12 cellular contexts compared by ENCODE assay signal in the genomic region with DNA sequence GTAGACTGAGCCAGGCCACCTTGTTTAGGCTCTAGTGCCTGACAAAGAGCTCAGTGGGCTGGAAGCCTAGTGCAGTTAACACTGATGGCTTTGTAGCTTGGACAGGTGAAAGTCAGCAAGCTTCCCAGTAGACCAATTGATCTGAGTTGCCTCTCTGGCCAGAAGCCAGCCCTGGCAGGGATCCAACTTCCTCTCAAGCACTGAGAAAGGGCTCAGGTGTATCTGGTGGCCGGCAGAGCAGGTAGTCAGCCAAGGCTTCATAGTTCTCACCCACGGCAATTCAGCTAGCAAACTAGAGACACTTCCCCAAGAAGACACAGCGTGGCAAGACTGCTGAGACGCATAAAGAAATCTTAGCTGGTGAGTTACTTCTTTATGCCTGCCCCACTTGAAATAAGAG. TPM values are rescaled to one million over a fixed set of nuclear protein-coding genes. Genes with fewer than 3 reads are reported as not detected.
DNase-seq lines count a peak whose midpoint lies in the region; ATAC-seq, FAIRE-seq and TF ChIP-seq lines count a peak whose summit lies in the region.
"Had no signal": no experiment of that assay in that cellular context is flagged by ENCODE, and none has a peak within 500 bp of the region (broad histone marks: within the 10 kb centered on the region; RNA-seq: fewer than 3 reads in every experiment).

No MANE protein-coding gene starts in this region.

- H3K27me3 ChIP-seq in MM.1S (replicated peaks; ENCODE audit: insufficient read depth, low read length) (no peaks in the 10 kb centered on the region), pancreas (no peaks in the 10 kb centered on the region)

- peaks cover 56% of the 10 kb centered on the region for H3K4me1 Mint-ChIP-seq in nephron progenitor cell

- H2AFZ ChIP-seq in MM.1S (ENCODE audit: low read length), result no peak overlapping the region

- no peaks in the 10 kb centered on the region for H4K20me1 ChIP-seq in MM.1S (ENCODE audit: insufficient read depth, low read length)

- no peak overlapping the region for H3K4me3 Mint-ChIP-seq in nephron progenitor cell
- H3K4me3 Mint-ChIP-seq: stimulated activated naive B cell treated with anti-CD40 and anti-IgM and Interleukin-4, amounts not matched to agents 10 μg/mL and 1 μg/mL and 100 μg/mL, for 72 hours had no signal

- peaks cover 9% of the 10 kb centered on the region for H3K27me3 Mint-ChIP-seq in nephron progenitor cell (ENCODE audit: low read depth, poor library complexity)

- no peaks in the 10 kb centered on the region for H3F3A ChIP-seq in MM.1S (ENCODE audit: insufficient read depth, low read length)

- no peaks in the 10 kb centered on the region for H3K79me2 ChIP-seq in MM.1S (ENCODE audit: low read length)

- H3K36me3 ChIP-seq in MM.1S (replicated peaks; ENCODE audit: insufficient read depth, low read length) (no peaks in the 10 kb centered on the region), pancreas (no peaks in the 10 kb centered on the region)

- ATAC-seq in pancreas, result peak; percentile 89 to 96 (median 92)
- ATAC-seq: stimulated activated naive B cell treated with anti-CD40 and anti-IgM and Interleukin-4, amounts not matched to agents 10 μg/mL and 1 μg/mL and 100 μg/mL, for 72 hours had no signal

- no peak overlapping the region for H3K27ac Mint-ChIP-seq in nephron progenitor cell
- H3K27ac Mint-ChIP-seq: naive B cell; stimulated activated naive B cell treated with anti-CD40 and anti-IgM and Interleukin-4, amounts not matched to agents 10 μg/mL and 1 μg/mL and 100 μg/mL, for 72 hours had no signal

- H3K4me3 ChIP-seq in MM.1S (ENCODE audit: low read length) (no peak overlapping the region), pancreas (peak overlapping the region in 2 of 4 donors; percentile 9 to 17)

- no peaks in the 10 kb centered on the region for H3K9me3 Mint-ChIP-seq in nephron progenitor cell

- H3K27ac ChIP-seq in MM.1S (ENCODE audit: low read length) (no peak overlapping the region), VCaP (peak overlapping the region; percentile 59), pancreas (peak overlapping the region in 2 of 4 donors; percentile 60 to 68)

- peak; percentile 76 for DNase-seq in MM.1S
- peak; percentile 83 for DNase-seq in NCI-H2107 treated with DMSO at 0.1 percent for 48 hours (lab: John Stamatoyannopoulos, UW; ENCODE audit: unreplicated experiment)
- peak; percentile 93 to 100 (median 98) for DNase-seq in pancreas
- no peak for DNase-seq in hepatic stellate cell (ENCODE audit: low spot score)
- DNase-seq in nephron progenitor cell, result no peak
- no peak for DNase-seq in activated naive CD4-positive, alpha-beta T cell treated with Interleukin-2 at 50 U/mL for 16 hours
- DNase-seq: activated CD4-positive, alpha-beta T cell treated with anti-CD3 and anti-CD28 coated beads for 48 hours; KG1; naive B cell; stimulated activated CD4-positive, alpha-beta T cell treated with anti-CD3 and anti-CD28 coated beads, Interleukin-15, amount 100 ng/mL, for 24 hours; stimulated activated naive B cell treated with anti-CD40 and anti-IgM and Interleukin-4, amounts not matched to agents 10 μg/mL and 1 μg/mL and 100 μg/mL, for 72 hours had no signal

- H3K4me2 ChIP-seq in MM.1S (ENCODE audit: low read depth, low read length), result no peak overlapping the region

- intact Hi-C loops in pancreas (cut with DNase I), result no loop called here

- no peaks in the 10 kb centered on the region for H3K9me2 ChIP-seq in MM.1S (replicated peaks; ENCODE audit: insufficient read depth, low read length)

- H3K9me3 ChIP-seq in MM.1S (replicated peaks; ENCODE audit: insufficient read depth, low read length), result no peaks in the 10 kb centered on the region
- H3K9me3 ChIP-seq in pancreas, result no peaks in the 10 kb centered on the region

- no peaks in the 10 kb centered on the region for H3K4me1 ChIP-seq in MM.1S (ENCODE audit: low read length)
- peaks cover 4 to 24% (median 7%) of the 10 kb centered on the region in 3 donors for H3K4me1 ChIP-seq in pancreas

- no peak overlapping the region for H3K9ac ChIP-seq in MM.1S (ENCODE audit: low read length)

- WGBS in pancreas, 2 donors, result 11 to 15% methylated on average over 4 of the region's 4 CpGs

- no peak for FAIRE-seq in pancreas (lab: Jason Lieb, UNC)

- no peaks in the 10 kb centered on the region for H3K36me3 Mint-ChIP-seq in nephron progenitor cell (ENCODE audit: low read depth)
- H3K36me3 Mint-ChIP-seq: stimulated activated naive B cell treated with anti-CD40 and anti-IgM and Interleukin-4, amounts not matched to agents 10 μg/mL and 1 μg/mL and 100 μg/mL, for 72 hours had no signal

- TF ChIP-seq CTCF in MM.1S (IDR thresholded peaks at IDR 0.05; ENCODE audit: low read length), result no peak
- no peak for TF ChIP-seq CTCF in VCaP (conservative IDR thresholded peaks at IDR 0.05)
- no peak for TF ChIP-seq CTCF in pancreas (IDR thresholded peaks at IDR 0.05)
- TF ChIP-seq CTCF in nephron progenitor cell (IDR thresholded peaks at IDR 0.05), result no peak

RNA-seq across cellular contexts. Expression of gene CA12, which starts 8.3 kb away (rescaled TPM):
- 10 to 100 TPM; 10.2 to 49.6 (median 28.6) TPM for total RNA-seq in pancreas
- polyA plus RNA-seq in pancreas, result 10 to 100 TPM in 1 of 2 donors, 1 to 10 TPM in 1; 7.5 to 21.0 TPM

Comparison
In these comparisons a context has a peak if more than half of its experiments do, and no peak if none do; other contexts are left out.
1. DNase-seq: peak in MM.1S (single experiment), NCI-H2107 treated with DMSO at 0.1 percent for 48 hours (single experiment) and pancreas (6 of 6); none in hepatic stellate cell (single experiment), nephron progenitor cell (single experiment) and activated naive CD4-positive, alpha-beta T cell treated with Interleukin-2 at 50 U/mL for 16 hours (single experiment).